Comparison of ENCODE assay signal across 8 cellular contexts in genomic region chr3:25782938-25783660, GRCh38. TPM values are rescaled to one million over a fixed set of nuclear protein-coding genes. Genes with fewer than 3 reads are reported as not detected.
DNase-seq lines count a peak whose midpoint lies in the region; ATAC-seq and TF ChIP-seq lines count a peak whose summit lies in the region.

TSS of gene NGLY1 (minus strand) at chr3:25783443. CDS start at chr3:25783390, 53 bp downstream.

- POLR2A ChIA-PET in A673 (lab: Charles Lee; ENCODE audit: low non-redundant PET): interaction anchor here (0.5 to 0.7 kb wide), 3 partner anchors 42 to 1689 kb away, joined by 5 read pairs; no protein-coding TSS in a partner anchor

- intact Hi-C loops in A673 (cut with micrococcal nuclease; ENCODE audit: unreplicated experiment): no loop called here

- TF ChIP-seq CTCF in A673 (conservative IDR thresholded peaks at IDR 0.05; ENCODE audit: low read depth, low read length): no peak

- no peaks in the 10 kb centered on the region for H3K36me3 ChIP-seq in A673 (ENCODE audit: insufficient read depth, low read length, poor library complexity, severe bottlenecking)

- CTCF ChIA-PET in A673 (lab: Charles Lee): interaction anchor here (0.6 kb wide), 2 partner anchors 241 to 1291 kb away, joined by 5 to 6 read pairs; no protein-coding TSS in a partner anchor

- peak within 1 kb of the TSS; percentile 96 for H3K4me3 ChIP-seq in A673 (ENCODE audit: low read depth, low read length, poor library complexity, severe bottlenecking)

- no TSS peak for BruUV-seq in A673 (replicated peaks; lab: Mats Ljungman, UMichigan)

- H3K27ac ChIP-seq in A673 (ENCODE audit: low read depth, low read length, poor library complexity, severe bottlenecking): peak within 1 kb of the TSS; percentile 84

- peak; percentile 88 for DNase-seq in A673 (ENCODE audit: low spot score)
- DNase-seq in NCI-H345 treated with DMSO at 0.1 percent for 48 hours (lab: John Stamatoyannopoulos, UW; ENCODE audit: unreplicated experiment): peak; percentile 19
- DNase-seq in activated CD4-positive, alpha-beta T cell treated with anti-CD3 and anti-CD28 coated beads for 1 hour: peak; percentile 79
- DNase-seq in cerebellum (ENCODE audit: low spot score): peak; percentile 79
- DNase-seq in kidney glomerular epithelial cell (lab: John Stamatoyannopoulos, UW): peak; percentile 52
- DNase-seq in stimulated activated CD4-positive, alpha-beta T cell treated with anti-CD3 and anti-CD28 coated beads, Interleukin-15, amount 100 ng/mL, for 48 hours (ENCODE audit: low read depth in 2 of 2): peak; percentile 69 to 78

- H3K4me1 ChIP-seq in A673 (ENCODE audit: insufficient read depth, low read length, poor library complexity, severe bottlenecking): peaks cover 10% of the 10 kb centered on the region

- no peaks in the 10 kb centered on the region for H3K27me3 ChIP-seq in A673 (replicated peaks; ENCODE audit: insufficient read depth, low read depth, low read length, poor library complexity)

- ATAC-seq in GM18861 (IDR thresholded peaks at IDR 0.05; ENCODE audit: unreplicated experiment): peak; percentile 62
- peak; percentile 70 for ATAC-seq in HG03066 (IDR thresholded peaks at IDR 0.05; ENCODE audit: low read depth, unreplicated experiment)

- H3K9me3 ChIP-seq in A673 (ENCODE audit: low read depth, low read length, poor library complexity, severe bottlenecking): no peaks in the 10 kb centered on the region

RNA-seq across cellular contexts. Expression of gene NGLY1, which starts in this region (rescaled TPM):
- total RNA-seq in A673 (2021) (30.4 and 37.0 TPM in 2 replicates), cerebellum (46.4 TPM)

Comparison
In these comparisons a context has a peak if more than half of its experiments do, and no peak if none do; other contexts are left out.
1. Peak in every context shown above with its lines: DNase-seq, ATAC-seq, H3K4me3 ChIP-seq and H3K27ac ChIP-seq.
2. DNase-seq: peak in every context shown above with its lines; median percentile 88 in A673; 79 in activated CD4-positive, alpha-beta T cell treated with anti-CD3 and anti-CD28 coated beads for 1 hour; 79 in cerebellum; 74 in stimulated activated CD4-positive, alpha-beta T cell treated with anti-CD3 and anti-CD28 coated beads, Interleukin-15, amount 100 ng/mL, for 48 hours; 52 in kidney glomerular epithelial cell; 19 in NCI-H345 treated with DMSO at 0.1 percent for 48 hours.